Comparison of ENCODE assay signal across 15 cellular contexts in genomic region chr5:139368613-139369012, GRCh38. TPM values are rescaled to one million over a fixed set of nuclear protein-coding genes. Genes with fewer than 3 reads are reported as not detected.
DNase-seq lines count a peak whose midpoint lies in the region; ATAC-seq and TF ChIP-seq lines count a peak whose summit lies in the region.
"Had no signal": no experiment of that assay in that cellular context is flagged by ENCODE, and none has a peak within 500 bp of the region (broad histone marks: within the 10 kb centered on the region; RNA-seq: fewer than 3 reads in every experiment).

No MANE protein-coding gene starts in this region.

- no peaks in the 10 kb centered on the region for H3K9me3 Mint-ChIP-seq in HFFc6
- H3K9me3 Mint-ChIP-seq in nephron = no peaks in the 10 kb centered on the region

- H3K27me3 Mint-ChIP-seq in HFFc6 (ENCODE audit: insufficient read depth) = no peaks in the 10 kb centered on the region; the same call in 1 of the 2 replicates
- no peaks in the 10 kb centered on the region for H3K27me3 Mint-ChIP-seq in nephron (ENCODE audit: low read depth)

- H3K4me3 ChIP-seq in astrocyte of the spinal cord (ENCODE audit: low read depth, low read length) = no peak overlapping the region
- H3K4me3 ChIP-seq: SJSA1, tibial artery had no signal

- no peak overlapping the region for H3K4me3 Mint-ChIP-seq in HFFc6
- no peak overlapping the region for H3K4me3 Mint-ChIP-seq in nephron

- in situ Hi-C loops in astrocyte of the spinal cord (cut with HindIII; ENCODE audit: low sequenced_read_pairs) = no loop called here

- H3K27ac Mint-ChIP-seq in HFFc6 (peak overlapping the region; percentile 27; the same call in 1 of the 2 replicates), nephron (peak overlapping the region; percentile 57 to 67 (median 64))

- peak; percentile 20; the same call in 1 of the 2 replicates for TF ChIP-seq CTCF in HFFc6 (IDR thresholded peaks at IDR 0.05)
- TF ChIP-seq CTCF in astrocyte of the spinal cord (IDR thresholded peaks at IDR 0.05; ENCODE audit: low read depth, low read length) = no peak
- TF ChIP-seq CTCF in nephron (IDR thresholded peaks at IDR 0.05; ENCODE audit: unreplicated experiment in 3 of 3) = peak in 2 of 3 experiments; percentile 8 to 22

- DNase-seq in ELR (ENCODE audit: low read depth) (peak; percentile 40), HFFc6 (no peak), astrocyte of the spinal cord (ENCODE audit: low read depth, low spot score) (peak; percentile 19), HPDE6-E6E7 (ENCODE audit: extremely low spot score) (no peak), NCI-H1417 treated with DMSO at 0.1 percent for 48 hours (lab: John Stamatoyannopoulos, UW) (no peak), SIG-M5 treated with dmso at 0.1 percent for 504 hours (lab: John Stamatoyannopoulos, UW; ENCODE audit: unreplicated experiment) (no peak)
- DNase-seq: activated CD4-positive, CD25-positive, alpha-beta regulatory T cell treated with anti-CD3 and anti-CD28 coated beads, Interleukin-2, amount 50 U/mL, for 72 hours; NCI-H1092 treated with DMSO at 0.1 percent for 48 hours; tibial artery had no signal

- no peak for ATAC-seq in GM18861 (IDR thresholded peaks at IDR 0.05; ENCODE audit: unreplicated experiment)

- H3K36me3 Mint-ChIP-seq in HFFc6 (ENCODE audit: low read depth) = peaks cover 33% of the 10 kb centered on the region
- H3K36me3 Mint-ChIP-seq in nephron (ENCODE audit: low read depth) = peaks cover 64% of the 10 kb centered on the region

- H3K4me1 Mint-ChIP-seq in HFFc6 (ENCODE audit: low read depth) = peaks cover 15% of the 10 kb centered on the region
- H3K4me1 Mint-ChIP-seq in nephron = peaks cover 26% of the 10 kb centered on the region

RNA-seq across cellular contexts. Expression of gene SLC23A1, which starts 14.5 kb away (rescaled TPM):
- not detected for total RNA-seq in HFFc6 (2021; fragmentation: NEBNext Ultra II Directional; extraction: Animal tissue kit (Norgen Biotek cat#: 25700))
- total RNA-seq: cardiac septum, mononuclear cell, SJSA1 had no signal

RNA-seq across cellular contexts. Expression of gene MZB1, which starts 21.1 kb away (rescaled TPM):
- under 1 TPM in 2 of 6 experiments, not detected in 4; 0.14 to 0.20 TPM for total RNA-seq in HFFc6 (2021; fragmentation: NEBNext Ultra II Directional; extraction: Animal tissue kit (Norgen Biotek cat#: 25700))
- total RNA-seq: renal cortical epithelial cell, SJSA1 had no signal

RNA-seq across cellular contexts. Expression of gene PROB1, which starts 26.3 kb away (rescaled TPM):
- total RNA-seq in HFFc6 (2021; fragmentation: NEBNext Ultra II Directional; extraction: Animal tissue kit (Norgen Biotek cat#: 25700)) = 1 to 10 TPM; 2.8 to 5.3 (median 5.1) TPM

RNA-seq across cellular contexts. Expression of gene PAIP2, which starts 27.0 kb away (rescaled TPM):
- 10 to 100 TPM; 55.1 to 64.8 (median 59.8) TPM for total RNA-seq in HFFc6 (2021; fragmentation: NEBNext Ultra II Directional; extraction: Animal tissue kit (Norgen Biotek cat#: 25700))

RNA-seq across cellular contexts. Expression of gene SPATA24, which starts 35.3 kb away (rescaled TPM):
- 1 to 10 TPM; 4.0 to 6.9 (median 5.2) TPM for total RNA-seq in HFFc6 (2021; fragmentation: NEBNext Ultra II Directional; extraction: Animal tissue kit (Norgen Biotek cat#: 25700))

Comparison
In these comparisons a context has a peak if more than half of its experiments do, and no peak if none do; other contexts are left out.
1. DNase-seq: peak in ELR (single experiment) and astrocyte of the spinal cord (single experiment); none in HFFc6 (single experiment), HPDE6-E6E7 (single experiment), NCI-H1417 treated with DMSO at 0.1 percent for 48 hours (single experiment) and SIG-M5 treated with dmso at 0.1 percent for 504 hours (single experiment).